1 cellular context compared by ENCODE assay signal in the genomic region with DNA sequence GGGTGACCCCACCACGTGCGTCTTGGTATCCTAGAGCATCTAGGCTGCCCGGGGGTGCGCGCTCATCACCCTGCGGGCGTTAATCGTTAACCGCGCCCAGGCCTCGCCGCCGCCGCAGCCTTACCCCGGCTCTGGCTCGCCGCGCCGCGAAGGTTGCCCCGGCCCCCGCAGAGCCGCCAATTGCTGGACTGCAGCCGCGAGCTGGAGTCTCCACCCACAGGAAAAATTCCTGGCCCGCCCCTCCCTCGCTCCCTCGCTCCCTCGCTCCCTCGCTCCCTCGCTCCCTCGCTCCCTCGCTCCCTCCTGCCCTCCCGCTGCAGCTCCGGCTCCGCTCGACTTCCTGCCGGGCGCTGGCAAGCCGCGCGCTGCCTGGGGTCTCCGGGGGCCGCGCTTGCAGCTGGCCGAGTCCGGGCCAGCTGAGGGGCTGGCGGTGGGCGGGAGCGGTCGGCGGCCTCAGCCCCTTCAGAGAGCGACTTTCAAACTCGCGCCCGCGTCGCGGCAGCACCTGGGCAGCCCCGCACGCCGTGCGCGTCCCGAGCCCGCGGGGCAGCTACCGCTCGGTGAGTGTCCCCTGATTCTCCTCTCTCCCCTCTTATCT.
TF ChIP-seq lines count a peak whose summit lies in the region.

A gene (plus strand): TSS at position 280 of the 598 bp plus-strand sequence. CDS start 23,208 bp downstream, outside the sequence.

TF ChIP-seq in HepG2, 621 proteins besides CTCF, POLR2A, EP300 and RAD21 (continued from another document and continues in another):
- TF ChIP-seq, protein P1, sequence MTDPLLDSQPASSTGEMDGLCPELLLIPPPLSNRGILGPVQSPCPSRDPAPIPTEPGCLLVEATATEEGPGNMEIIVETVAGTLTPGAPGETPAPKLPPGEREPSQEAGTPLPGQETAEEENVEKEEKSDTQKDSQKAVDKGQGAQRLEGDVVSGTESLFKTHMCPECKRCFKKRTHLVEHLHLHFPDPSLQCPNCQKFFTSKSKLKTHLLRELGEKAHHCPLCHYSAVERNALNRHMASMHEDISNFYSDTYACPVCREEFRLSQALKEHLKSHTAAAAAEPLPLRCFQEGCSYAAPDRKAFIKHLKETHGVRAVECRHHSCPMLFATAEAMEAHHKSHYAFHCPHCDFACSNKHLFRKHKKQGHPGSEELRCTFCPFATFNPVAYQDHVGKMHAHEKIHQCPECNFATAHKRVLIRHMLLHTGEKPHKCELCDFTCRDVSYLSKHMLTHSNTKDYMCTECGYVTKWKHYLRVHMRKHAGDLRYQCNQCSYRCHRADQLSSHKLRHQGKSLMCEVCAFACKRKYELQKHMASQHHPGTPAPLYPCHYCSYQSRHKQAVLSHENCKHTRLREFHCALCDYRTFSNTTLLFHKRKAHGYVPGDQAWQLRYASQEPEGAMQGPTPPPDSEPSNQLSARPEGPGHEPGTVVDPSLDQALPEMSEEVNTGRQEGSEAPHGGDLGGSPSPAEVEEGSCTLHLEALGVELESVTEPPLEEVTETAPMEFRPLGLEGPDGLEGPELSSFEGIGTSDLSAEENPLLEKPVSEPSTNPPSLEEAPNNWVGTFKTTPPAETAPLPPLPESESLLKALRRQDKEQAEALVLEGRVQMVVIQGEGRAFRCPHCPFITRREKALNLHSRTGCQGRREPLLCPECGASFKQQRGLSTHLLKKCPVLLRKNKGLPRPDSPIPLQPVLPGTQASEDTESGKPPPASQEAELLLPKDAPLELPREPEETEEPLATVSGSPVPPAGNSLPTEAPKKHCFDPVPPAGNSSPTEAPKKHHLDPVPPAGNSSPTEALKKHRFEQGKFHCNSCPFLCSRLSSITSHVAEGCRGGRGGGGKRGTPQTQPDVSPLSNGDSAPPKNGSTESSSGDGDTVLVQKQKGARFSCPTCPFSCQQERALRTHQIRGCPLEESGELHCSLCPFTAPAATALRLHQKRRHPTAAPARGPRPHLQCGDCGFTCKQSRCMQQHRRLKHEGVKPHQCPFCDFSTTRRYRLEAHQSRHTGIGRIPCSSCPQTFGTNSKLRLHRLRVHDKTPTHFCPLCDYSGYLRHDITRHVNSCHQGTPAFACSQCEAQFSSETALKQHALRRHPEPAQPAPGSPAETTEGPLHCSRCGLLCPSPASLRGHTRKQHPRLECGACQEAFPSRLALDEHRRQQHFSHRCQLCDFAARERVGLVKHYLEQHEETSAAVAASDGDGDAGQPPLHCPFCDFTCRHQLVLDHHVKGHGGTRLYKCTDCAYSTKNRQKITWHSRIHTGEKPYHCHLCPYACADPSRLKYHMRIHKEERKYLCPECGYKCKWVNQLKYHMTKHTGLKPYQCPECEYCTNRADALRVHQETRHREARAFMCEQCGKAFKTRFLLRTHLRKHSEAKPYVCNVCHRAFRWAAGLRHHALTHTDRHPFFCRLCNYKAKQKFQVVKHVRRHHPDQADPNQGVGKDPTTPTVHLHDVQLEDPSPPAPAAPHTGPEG (CRISPR knock-in tag; IDR thresholded peaks at IDR 0.05), result no peak; the same call in 1 of the 2 replicates
- TF ChIP-seq, protein P2, sequence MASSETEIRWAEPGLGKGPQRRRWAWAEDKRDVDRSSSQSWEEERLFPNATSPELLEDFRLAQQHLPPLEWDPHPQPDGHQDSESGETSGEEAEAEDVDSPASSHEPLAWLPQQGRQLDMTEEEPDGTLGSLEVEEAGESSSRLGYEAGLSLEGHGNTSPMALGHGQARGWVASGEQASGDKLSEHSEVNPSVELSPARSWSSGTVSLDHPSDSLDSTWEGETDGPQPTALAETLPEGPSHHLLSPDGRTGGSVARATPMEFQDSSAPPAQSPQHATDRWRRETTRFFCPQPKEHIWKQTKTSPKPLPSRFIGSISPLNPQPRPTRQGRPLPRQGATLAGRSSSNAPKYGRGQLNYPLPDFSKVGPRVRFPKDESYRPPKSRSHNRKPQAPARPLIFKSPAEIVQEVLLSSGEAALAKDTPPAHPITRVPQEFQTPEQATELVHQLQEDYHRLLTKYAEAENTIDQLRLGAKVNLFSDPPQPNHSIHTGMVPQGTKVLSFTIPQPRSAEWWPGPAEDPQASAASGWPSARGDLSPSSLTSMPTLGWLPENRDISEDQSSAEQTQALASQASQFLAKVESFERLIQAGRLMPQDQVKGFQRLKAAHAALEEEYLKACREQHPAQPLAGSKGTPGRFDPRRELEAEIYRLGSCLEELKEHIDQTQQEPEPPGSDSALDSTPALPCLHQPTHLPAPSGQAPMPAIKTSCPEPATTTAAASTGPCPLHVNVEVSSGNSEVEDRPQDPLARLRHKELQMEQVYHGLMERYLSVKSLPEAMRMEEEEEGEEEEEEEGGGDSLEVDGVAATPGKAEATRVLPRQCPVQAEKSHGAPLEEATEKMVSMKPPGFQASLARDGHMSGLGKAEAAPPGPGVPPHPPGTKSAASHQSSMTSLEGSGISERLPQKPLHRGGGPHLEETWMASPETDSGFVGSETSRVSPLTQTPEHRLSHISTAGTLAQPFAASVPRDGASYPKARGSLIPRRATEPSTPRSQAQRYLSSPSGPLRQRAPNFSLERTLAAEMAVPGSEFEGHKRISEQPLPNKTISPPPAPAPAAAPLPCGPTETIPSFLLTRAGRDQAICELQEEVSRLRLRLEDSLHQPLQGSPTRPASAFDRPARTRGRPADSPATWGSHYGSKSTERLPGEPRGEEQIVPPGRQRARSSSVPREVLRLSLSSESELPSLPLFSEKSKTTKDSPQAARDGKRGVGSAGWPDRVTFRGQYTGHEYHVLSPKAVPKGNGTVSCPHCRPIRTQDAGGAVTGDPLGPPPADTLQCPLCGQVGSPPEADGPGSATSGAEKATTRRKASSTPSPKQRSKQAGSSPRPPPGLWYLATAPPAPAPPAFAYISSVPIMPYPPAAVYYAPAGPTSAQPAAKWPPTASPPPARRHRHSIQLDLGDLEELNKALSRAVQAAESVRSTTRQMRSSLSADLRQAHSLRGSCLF (CRISPR knock-in tag; IDR thresholded peaks at IDR 0.05; ENCODE audit: borderline replicate concordance), result no peak
- peak; percentile 65; the same call in 1 of the 2 replicates for TF ChIP-seq SALL2 (CRISPR knock-in tag; IDR thresholded peaks at IDR 0.05)
- TF ChIP-seq ZNF781 (CRISPR knock-in tag; IDR thresholded peaks at IDR 0.05; ENCODE audit: borderline replicate concordance, not compliant biosample characterization), result no peak
- TF ChIP-seq HMG20A (CRISPR knock-in tag; IDR thresholded peaks at IDR 0.05; ENCODE audit: borderline replicate concordance), result no peak
- TF ChIP-seq, protein P3, sequence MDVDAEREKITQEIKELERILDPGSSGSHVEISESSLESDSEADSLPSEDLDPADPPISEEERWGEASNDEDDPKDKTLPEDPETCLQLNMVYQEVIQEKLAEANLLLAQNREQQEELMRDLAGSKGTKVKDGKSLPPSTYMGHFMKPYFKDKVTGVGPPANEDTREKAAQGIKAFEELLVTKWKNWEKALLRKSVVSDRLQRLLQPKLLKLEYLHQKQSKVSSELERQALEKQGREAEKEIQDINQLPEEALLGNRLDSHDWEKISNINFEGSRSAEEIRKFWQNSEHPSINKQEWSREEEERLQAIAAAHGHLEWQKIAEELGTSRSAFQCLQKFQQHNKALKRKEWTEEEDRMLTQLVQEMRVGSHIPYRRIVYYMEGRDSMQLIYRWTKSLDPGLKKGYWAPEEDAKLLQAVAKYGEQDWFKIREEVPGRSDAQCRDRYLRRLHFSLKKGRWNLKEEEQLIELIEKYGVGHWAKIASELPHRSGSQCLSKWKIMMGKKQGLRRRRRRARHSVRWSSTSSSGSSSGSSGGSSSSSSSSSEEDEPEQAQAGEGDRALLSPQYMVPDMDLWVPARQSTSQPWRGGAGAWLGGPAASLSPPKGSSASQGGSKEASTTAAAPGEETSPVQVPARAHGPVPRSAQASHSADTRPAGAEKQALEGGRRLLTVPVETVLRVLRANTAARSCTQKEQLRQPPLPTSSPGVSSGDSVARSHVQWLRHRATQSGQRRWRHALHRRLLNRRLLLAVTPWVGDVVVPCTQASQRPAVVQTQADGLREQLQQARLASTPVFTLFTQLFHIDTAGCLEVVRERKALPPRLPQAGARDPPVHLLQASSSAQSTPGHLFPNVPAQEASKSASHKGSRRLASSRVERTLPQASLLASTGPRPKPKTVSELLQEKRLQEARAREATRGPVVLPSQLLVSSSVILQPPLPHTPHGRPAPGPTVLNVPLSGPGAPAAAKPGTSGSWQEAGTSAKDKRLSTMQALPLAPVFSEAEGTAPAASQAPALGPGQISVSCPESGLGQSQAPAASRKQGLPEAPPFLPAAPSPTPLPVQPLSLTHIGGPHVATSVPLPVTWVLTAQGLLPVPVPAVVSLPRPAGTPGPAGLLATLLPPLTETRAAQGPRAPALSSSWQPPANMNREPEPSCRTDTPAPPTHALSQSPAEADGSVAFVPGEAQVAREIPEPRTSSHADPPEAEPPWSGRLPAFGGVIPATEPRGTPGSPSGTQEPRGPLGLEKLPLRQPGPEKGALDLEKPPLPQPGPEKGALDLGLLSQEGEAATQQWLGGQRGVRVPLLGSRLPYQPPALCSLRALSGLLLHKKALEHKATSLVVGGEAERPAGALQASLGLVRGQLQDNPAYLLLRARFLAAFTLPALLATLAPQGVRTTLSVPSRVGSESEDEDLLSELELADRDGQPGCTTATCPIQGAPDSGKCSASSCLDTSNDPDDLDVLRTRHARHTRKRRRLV (CRISPR knock-in tag; IDR thresholded peaks at IDR 0.05), result no peak
- TF ChIP-seq KDM5B (CRISPR knock-in tag; IDR thresholded peaks at IDR 0.05; ENCODE audit: borderline replicate concordance), result peak; percentile 62; the same call in 1 of the 2 replicates
- peak; percentile 43; the same call in 1 of the 2 replicates for TF ChIP-seq ZNF264 (CRISPR knock-in tag; IDR thresholded peaks at IDR 0.05)
- TF ChIP-seq ZNF121 (CRISPR knock-in tag; IDR thresholded peaks at IDR 0.05), result peak; percentile 84
- no peak for TF ChIP-seq ZC3H4 (CRISPR knock-in tag; IDR thresholded peaks at IDR 0.05; ENCODE audit: borderline replicate concordance)
- TF ChIP-seq, protein P4, sequence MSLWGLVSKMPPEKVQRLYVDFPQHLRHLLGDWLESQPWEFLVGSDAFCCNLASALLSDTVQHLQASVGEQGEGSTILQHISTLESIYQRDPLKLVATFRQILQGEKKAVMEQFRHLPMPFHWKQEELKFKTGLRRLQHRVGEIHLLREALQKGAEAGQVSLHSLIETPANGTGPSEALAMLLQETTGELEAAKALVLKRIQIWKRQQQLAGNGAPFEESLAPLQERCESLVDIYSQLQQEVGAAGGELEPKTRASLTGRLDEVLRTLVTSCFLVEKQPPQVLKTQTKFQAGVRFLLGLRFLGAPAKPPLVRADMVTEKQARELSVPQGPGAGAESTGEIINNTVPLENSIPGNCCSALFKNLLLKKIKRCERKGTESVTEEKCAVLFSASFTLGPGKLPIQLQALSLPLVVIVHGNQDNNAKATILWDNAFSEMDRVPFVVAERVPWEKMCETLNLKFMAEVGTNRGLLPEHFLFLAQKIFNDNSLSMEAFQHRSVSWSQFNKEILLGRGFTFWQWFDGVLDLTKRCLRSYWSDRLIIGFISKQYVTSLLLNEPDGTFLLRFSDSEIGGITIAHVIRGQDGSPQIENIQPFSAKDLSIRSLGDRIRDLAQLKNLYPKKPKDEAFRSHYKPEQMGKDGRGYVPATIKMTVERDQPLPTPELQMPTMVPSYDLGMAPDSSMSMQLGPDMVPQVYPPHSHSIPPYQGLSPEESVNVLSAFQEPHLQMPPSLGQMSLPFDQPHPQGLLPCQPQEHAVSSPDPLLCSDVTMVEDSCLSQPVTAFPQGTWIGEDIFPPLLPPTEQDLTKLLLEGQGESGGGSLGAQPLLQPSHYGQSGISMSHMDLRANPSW (CRISPR knock-in tag; IDR thresholded peaks at IDR 0.05; ENCODE audit: borderline replicate concordance), result no peak
- TF ChIP-seq, protein P5, sequence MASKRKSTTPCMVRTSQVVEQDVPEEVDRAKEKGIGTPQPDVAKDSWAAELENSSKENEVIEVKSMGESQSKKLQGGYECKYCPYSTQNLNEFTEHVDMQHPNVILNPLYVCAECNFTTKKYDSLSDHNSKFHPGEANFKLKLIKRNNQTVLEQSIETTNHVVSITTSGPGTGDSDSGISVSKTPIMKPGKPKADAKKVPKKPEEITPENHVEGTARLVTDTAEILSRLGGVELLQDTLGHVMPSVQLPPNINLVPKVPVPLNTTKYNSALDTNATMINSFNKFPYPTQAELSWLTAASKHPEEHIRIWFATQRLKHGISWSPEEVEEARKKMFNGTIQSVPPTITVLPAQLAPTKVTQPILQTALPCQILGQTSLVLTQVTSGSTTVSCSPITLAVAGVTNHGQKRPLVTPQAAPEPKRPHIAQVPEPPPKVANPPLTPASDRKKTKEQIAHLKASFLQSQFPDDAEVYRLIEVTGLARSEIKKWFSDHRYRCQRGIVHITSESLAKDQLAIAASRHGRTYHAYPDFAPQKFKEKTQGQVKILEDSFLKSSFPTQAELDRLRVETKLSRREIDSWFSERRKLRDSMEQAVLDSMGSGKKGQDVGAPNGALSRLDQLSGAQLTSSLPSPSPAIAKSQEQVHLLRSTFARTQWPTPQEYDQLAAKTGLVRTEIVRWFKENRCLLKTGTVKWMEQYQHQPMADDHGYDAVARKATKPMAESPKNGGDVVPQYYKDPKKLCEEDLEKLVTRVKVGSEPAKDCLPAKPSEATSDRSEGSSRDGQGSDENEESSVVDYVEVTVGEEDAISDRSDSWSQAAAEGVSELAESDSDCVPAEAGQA (IDR thresholded peaks at IDR 0.05; ENCODE audit: low read depth), result no peak
- TF ChIP-seq, protein P5 (CRISPR knock-in tag; IDR thresholded peaks at IDR 0.05; ENCODE audit: borderline replicate concordance), result 0 out of 2 replicates have a peak, but pooled peaks have one; percentile 24
- TF ChIP-seq, protein P6, sequence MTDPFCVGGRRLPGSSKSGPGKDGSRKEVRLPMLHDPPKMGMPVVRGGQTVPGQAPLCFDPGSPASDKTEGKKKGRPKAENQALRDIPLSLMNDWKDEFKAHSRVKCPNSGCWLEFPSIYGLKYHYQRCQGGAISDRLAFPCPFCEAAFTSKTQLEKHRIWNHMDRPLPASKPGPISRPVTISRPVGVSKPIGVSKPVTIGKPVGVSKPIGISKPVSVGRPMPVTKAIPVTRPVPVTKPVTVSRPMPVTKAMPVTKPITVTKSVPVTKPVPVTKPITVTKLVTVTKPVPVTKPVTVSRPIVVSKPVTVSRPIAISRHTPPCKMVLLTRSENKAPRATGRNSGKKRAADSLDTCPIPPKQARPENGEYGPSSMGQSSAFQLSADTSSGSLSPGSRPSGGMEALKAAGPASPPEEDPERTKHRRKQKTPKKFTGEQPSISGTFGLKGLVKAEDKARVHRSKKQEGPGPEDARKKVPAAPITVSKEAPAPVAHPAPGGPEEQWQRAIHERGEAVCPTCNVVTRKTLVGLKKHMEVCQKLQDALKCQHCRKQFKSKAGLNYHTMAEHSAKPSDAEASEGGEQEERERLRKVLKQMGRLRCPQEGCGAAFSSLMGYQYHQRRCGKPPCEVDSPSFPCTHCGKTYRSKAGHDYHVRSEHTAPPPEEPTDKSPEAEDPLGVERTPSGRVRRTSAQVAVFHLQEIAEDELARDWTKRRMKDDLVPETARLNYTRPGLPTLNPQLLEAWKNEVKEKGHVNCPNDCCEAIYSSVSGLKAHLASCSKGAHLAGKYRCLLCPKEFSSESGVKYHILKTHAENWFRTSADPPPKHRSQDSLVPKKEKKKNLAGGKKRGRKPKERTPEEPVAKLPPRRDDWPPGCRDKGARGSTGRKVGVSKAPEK (CRISPR knock-in tag; IDR thresholded peaks at IDR 0.05; ENCODE audit: borderline replicate concordance), result no peak
- TF ChIP-seq ZNF543 (CRISPR knock-in tag; IDR thresholded peaks at IDR 0.05), result no peak
